In genomic region chr2:183125659-183126341, GRCh38 we compare ENCODE assay signal across 8 cellular contexts. TPM values are rescaled to one million over a fixed set of nuclear protein-coding genes. Genes with fewer than 3 reads are reported as not detected.
DNase-seq lines count a peak whose midpoint lies in the region; ATAC-seq and TF ChIP-seq lines count a peak whose summit lies in the region.

No MANE protein-coding gene starts in this region.

- no peak for TF ChIP-seq POLR2A in uterus (IDR thresholded peaks at IDR 0.05)

- H3K9me3 ChIP-seq in uterus, result no peaks in the 10 kb centered on the region

- TF ChIP-seq CTCF in fibroblast of mammary gland (conservative IDR thresholded peaks at IDR 0.05; ENCODE audit: control insufficient read depth, insufficient read depth, low read depth, low read length) (no peak), uterus (IDR thresholded peaks at IDR 0.05) (no peak)

- no peak overlapping the region for H3K27ac ChIP-seq in uterus

- H3K4me3 Mint-ChIP-seq in activated naive CD4-positive, alpha-beta T cell treated with anti-CD3 and anti-CD28 coated beads, Interleukin-2, amount 10 ng/mL, durations not matched to agents 7 days and 5 days, result peak overlapping the region; percentile 91
- peak overlapping the region; percentile 63 to 77 for H3K4me3 Mint-ChIP-seq in stimulated activated naive B cell treated with anti-CD40 and anti-IgM and Interleukin-4, amounts not matched to agents 10 μg/mL and 1 μg/mL and 100 μg/mL, for 72 hours

- no peaks in the 10 kb centered on the region for H3K36me3 ChIP-seq in uterus

- peaks cover 3% of the 10 kb centered on the region for H3K27me3 Mint-ChIP-seq in activated naive CD4-positive, alpha-beta T cell treated with anti-CD3 and anti-CD28 coated beads, Interleukin-2, amount 10 ng/mL, durations not matched to agents 7 days and 5 days
- H3K27me3 Mint-ChIP-seq in stimulated activated naive B cell treated with anti-CD40 and anti-IgM and Interleukin-4, amounts not matched to agents 10 μg/mL and 1 μg/mL and 100 μg/mL, for 72 hours, result peaks cover 7 to 11% of the 10 kb centered on the region in 2 donors

- H3K4me1 ChIP-seq in uterus, result no peaks in the 10 kb centered on the region

- H3K4me3 ChIP-seq in fibroblast of mammary gland (ENCODE audit: control insufficient read depth, low read depth, low read length) (peak overlapping the region; percentile 97), uterus (no peak overlapping the region)

- CTCF ChIA-PET in activated naive CD4-positive, alpha-beta T cell treated with anti-CD3 and anti-CD28 coated beads, Interleukin-2, amount 10 ng/mL, durations not matched to agents 7 days and 5 days (lab: Charles Lee), result no interaction called here

- no peaks in the 10 kb centered on the region for H3K9me3 Mint-ChIP-seq in activated naive CD4-positive, alpha-beta T cell treated with anti-CD3 and anti-CD28 coated beads, Interleukin-2, amount 10 ng/mL, durations not matched to agents 7 days and 5 days
- no peaks in the 10 kb centered on the region for H3K9me3 Mint-ChIP-seq in activated naive CD4-positive, alpha-beta T cell treated with anti-CD3 and anti-CD28 coated beads, Interleukin-2, amount 50 U/mL, for 72 hours
- H3K9me3 Mint-ChIP-seq in stimulated activated naive B cell treated with anti-CD40 and anti-IgM and Interleukin-4, amounts not matched to agents 10 μg/mL and 1 μg/mL and 100 μg/mL, for 72 hours, result no peaks in the 10 kb centered on the region

- H3K27me3 ChIP-seq in uterus, result no peaks in the 10 kb centered on the region

- H3K36me3 Mint-ChIP-seq in activated naive CD4-positive, alpha-beta T cell treated with anti-CD3 and anti-CD28 coated beads, Interleukin-2, amount 10 ng/mL, durations not matched to agents 7 days and 5 days, result peaks cover 6% of the 10 kb centered on the region
- peaks cover 15 to 19% of the 10 kb centered on the region in 2 donors for H3K36me3 Mint-ChIP-seq in activated naive CD4-positive, alpha-beta T cell treated with anti-CD3 and anti-CD28 coated beads, Interleukin-2, amount 50 U/mL, for 72 hours
- H3K36me3 Mint-ChIP-seq in stimulated activated naive B cell treated with anti-CD40 and anti-IgM and Interleukin-4, amounts not matched to agents 10 μg/mL and 1 μg/mL and 100 μg/mL, for 72 hours, result peaks cover 0 to 5% of the 10 kb centered on the region in 2 donors

- DNase-seq in activated naive CD4-positive, alpha-beta T cell treated with anti-CD3 and anti-CD28 coated beads, Interleukin-2, amount 10 ng/mL, durations not matched to agents 7 days and 5 days, result no peak
- DNase-seq in activated naive CD4-positive, alpha-beta T cell treated with anti-CD3 and anti-CD28 coated beads, Interleukin-2, amount 50 U/mL, for 72 hours (ENCODE audit: low spot score in 2 of 2), result no peak
- peak; percentile 6 for DNase-seq in RPMI8226
- no peak for DNase-seq in fibroblast of mammary gland (ENCODE audit: low read depth)
- no peak for DNase-seq in stimulated activated naive B cell treated with anti-CD40 and anti-IgM and Interleukin-4, amounts not matched to agents 10 μg/mL and 1 μg/mL and 100 μg/mL, for 72 hours
- DNase-seq in NCI-H1417 treated with DMSO at 0.1 percent for 48 hours (lab: John Stamatoyannopoulos, UW), result no peak
- DNase-seq in uterus, result no peak

- peak overlapping the region; percentile 98 for H3K27ac Mint-ChIP-seq in activated naive CD4-positive, alpha-beta T cell treated with anti-CD3 and anti-CD28 coated beads, Interleukin-2, amount 10 ng/mL, durations not matched to agents 7 days and 5 days
- peak overlapping the region in 1 of 2 donors; percentile 69 for H3K27ac Mint-ChIP-seq in activated naive CD4-positive, alpha-beta T cell treated with anti-CD3 and anti-CD28 coated beads, Interleukin-2, amount 50 U/mL, for 72 hours
- H3K27ac Mint-ChIP-seq in stimulated activated naive B cell treated with anti-CD40 and anti-IgM and Interleukin-4, amounts not matched to agents 10 μg/mL and 1 μg/mL and 100 μg/mL, for 72 hours, result no peak overlapping the region

- ATAC-seq in activated naive CD4-positive, alpha-beta T cell treated with anti-CD3 and anti-CD28 coated beads, Interleukin-2, amount 50 U/mL, for 72 hours, result no peak
- ATAC-seq in stimulated activated naive B cell treated with anti-CD40 and anti-IgM and Interleukin-4, amounts not matched to agents 10 μg/mL and 1 μg/mL and 100 μg/mL, for 72 hours (replicated peaks), result no peak
- ATAC-seq in GM21528 (IDR thresholded peaks at IDR 0.05; ENCODE audit: low FRiP score, unreplicated experiment), result no peak

- peaks cover 36% of the 10 kb centered on the region for H3K4me1 Mint-ChIP-seq in activated naive CD4-positive, alpha-beta T cell treated with anti-CD3 and anti-CD28 coated beads, Interleukin-2, amount 10 ng/mL, durations not matched to agents 7 days and 5 days
- peaks cover 6 to 16% of the 10 kb centered on the region in 2 donors for H3K4me1 Mint-ChIP-seq in stimulated activated naive B cell treated with anti-CD40 and anti-IgM and Interleukin-4, amounts not matched to agents 10 μg/mL and 1 μg/mL and 100 μg/mL, for 72 hours

- intact Hi-C loops in uterus (cut with DNase I; ENCODE audit: low total_unique reads), result no loop called here

RNA-seq across cellular contexts. Expression of gene NUP35, which starts 1.6 kb away (rescaled TPM):
- total RNA-seq in activated naive CD4-positive, alpha-beta T cell treated with anti-CD3 and anti-CD28 coated beads, Interleukin-2, amount 50 U/mL, for 72 hours, result 10 to 100 TPM; 28.7 to 35.0 TPM
- 10 to 100 TPM in 2 of 4 donors, 1 to 10 TPM in 2; 5.9 to 32.8 (median 19.0) TPM for total RNA-seq in uterus

RNA-seq across cellular contexts. Expression of gene DUSP19, which starts 47.3 kb away (rescaled TPM):
- 1 to 10 TPM; 1.8 to 3.8 TPM for total RNA-seq in activated naive CD4-positive, alpha-beta T cell treated with anti-CD3 and anti-CD28 coated beads, Interleukin-2, amount 50 U/mL, for 72 hours
- 10 to 100 TPM in 1 of 4 donors, 1 to 10 TPM in 2, under 1 TPM in 1; 0.29 to 12.4 (median 3.3) TPM for total RNA-seq in uterus
